Comparison of ENCODE assay signal across 19 cellular contexts in genomic region chr10:35219906-35220890, GRCh38.
DNase-seq lines count a peak whose midpoint lies in the region; ATAC-seq, FAIRE-seq and TF ChIP-seq lines count a peak whose summit lies in the region.
"Had no signal": no experiment of that assay in that cellular context is flagged by ENCODE, and none has a peak within 500 bp of the region (broad histone marks: within the 10 kb centered on the region; RNA-seq: fewer than 3 reads in every experiment).

No MANE protein-coding gene starts in this region.

- TF ChIP-seq POLR2A in A549 (IDR thresholded peaks at IDR 0.05; ENCODE audit: low read length), result no peak

- H3K4me3 ChIP-seq in A549 (no peak overlapping the region), foreskin fibroblast (ENCODE audit: low read depth in 1 of 2, low read length in 2 of 2) (no peak overlapping the region)
- H3K4me3 ChIP-seq: pancreas, spleen, stomach had no signal

- H3K4me3 Mint-ChIP-seq in activated T-helper 17 cell treated with anti-CD3 and anti-CD28 coated beads, Interleukin-2, amount 50 U/mL, for 72 hours, result peak overlapping the region; percentile 53
- H3K4me3 Mint-ChIP-seq: B cell had no signal

- H3K9me3 ChIP-seq in A549, result no peaks in the 10 kb centered on the region
- H3K9me3 ChIP-seq: pancreas, spleen, stomach had no signal

- TF ChIP-seq CTCF in A549 (IDR thresholded peaks at IDR 0.05) (no peak), foreskin fibroblast (IDR thresholded peaks at IDR 0.05; ENCODE audit: low read depth, low read length) (no peak)

- H3K4me1 ChIP-seq in A549, result peaks cover 14% of the 10 kb centered on the region; the same call in 2 of the 3 replicates
- H3K4me1 ChIP-seq: pancreas had no signal

- no peak for TF ChIP-seq RAD21 in A549 (conservative IDR thresholded peaks at IDR 0.05 in 1 of 2, IDR thresholded peaks at IDR 0.05 in 1 of 2)

- CTCF ChIA-PET in A549 (lab: Yijun Ruan, JAX), result interaction anchor here (0.5 to 16.9 kb wide), 6 partner anchors 9 to 916 kb away, joined by 3 to 246 read pairs (median 8); partner anchors contain the start of gene CREM

- no peak for DNase-seq in A549 (ENCODE audit: low read depth in 1 of 2, low spot score in 1 of 2)
- no peak for DNase-seq in GM19239 (ENCODE audit: insufficient read length, low spot score)
- DNase-seq in left lobe of liver (ENCODE audit: low spot score), result peak; percentile 88
- DNase-seq in hepatic stellate cell (ENCODE audit: low spot score), result no peak
- DNase-seq in HTR-8/SVneo (ENCODE audit: insufficient read length, low spot score), result no peak
- no peak for DNase-seq in foreskin fibroblast
- DNase-seq: activated gamma-delta T cell treated with Interleukin-2 at 50 U/mL for 16 hours, DMS 273 treated with DMSO at 0.1 percent for 48 hours, foreskin melanocyte, H7, NCI-H2081, NCI-H526 treated with DMSO at 0.1 percent for 48 hours, pancreas, spleen, stomach had no signal

- ATAC-seq in A549 (no peak), left lobe of liver (peak; percentile 75), HG03432 (IDR thresholded peaks at IDR 0.05; ENCODE audit: unreplicated experiment) (no peak)
- ATAC-seq in activated T-helper 17 cell treated with anti-CD3 and anti-CD28 coated beads, Interleukin-2, amount 50 U/mL, for 72 hours (replicated peaks), result no peak
- ATAC-seq: pancreas had no signal

- H3K36me3 Mint-ChIP-seq in activated T-helper 17 cell treated with anti-CD3 and anti-CD28 coated beads, Interleukin-2, amount 50 U/mL, for 72 hours (ENCODE audit: low read depth), result no peaks in the 10 kb centered on the region

- peak overlapping the region; percentile 48 for H3K4me2 ChIP-seq in A549

- no peak for FAIRE-seq in A549 (lab: Jason Lieb, UNC)
- FAIRE-seq in GM19239 (lab: Jason Lieb, UNC), result peak; percentile 4
- no peak for FAIRE-seq in HTR-8/SVneo (lab: Jason Lieb, UNC)
- FAIRE-seq: pancreas had no signal

- peak overlapping the region in 1 of 2 experiments; percentile 39; a peak in 1 of 6 replicates for H3K27ac ChIP-seq in A549
- H3K27ac ChIP-seq: pancreas, RWPE1, spleen, stomach had no signal

- peaks cover 2% of the 10 kb centered on the region for H3K9me3 Mint-ChIP-seq in activated T-helper 17 cell treated with anti-CD3 and anti-CD28 coated beads, Interleukin-2, amount 50 U/mL, for 72 hours

- no peaks in the 10 kb centered on the region for H3K27me3 Mint-ChIP-seq in activated T-helper 17 cell treated with anti-CD3 and anti-CD28 coated beads, Interleukin-2, amount 50 U/mL, for 72 hours

- POLR2A ChIA-PET in A549 (lab: Yijun Ruan, JAX), result interaction anchor here (1.1 kb wide), 1 partner anchor 94 kb away, joined by 4 read pairs; the partner anchor contains the start of gene CREM

- WGBS in A549 (ENCODE audit: missing lambda C conversion rate), result 33% methylated on average over 4 of the region's 4 CpGs

- no peak for TF ChIP-seq EP300 in A549 (IDR thresholded peaks at IDR 0.05)

- H3K4me1 Mint-ChIP-seq in activated T-helper 17 cell treated with anti-CD3 and anti-CD28 coated beads, Interleukin-2, amount 50 U/mL, for 72 hours, result peaks cover 20% of the 10 kb centered on the region

- H3K27ac Mint-ChIP-seq in activated T-helper 17 cell treated with anti-CD3 and anti-CD28 coated beads, Interleukin-2, amount 50 U/mL, for 72 hours, result peak overlapping the region; percentile 83
- H3K27ac Mint-ChIP-seq: B cell had no signal

TF ChIP-seq in A549, 52 proteins besides CTCF, POLR2A, EP300 and RAD21:
- no peak for TF ChIP-seq ZSCAN20 (CRISPR knock-in tag; IDR thresholded peaks at IDR 0.05)
